ENCODE assay signal across 8 cellular contexts in the genomic region with DNA sequence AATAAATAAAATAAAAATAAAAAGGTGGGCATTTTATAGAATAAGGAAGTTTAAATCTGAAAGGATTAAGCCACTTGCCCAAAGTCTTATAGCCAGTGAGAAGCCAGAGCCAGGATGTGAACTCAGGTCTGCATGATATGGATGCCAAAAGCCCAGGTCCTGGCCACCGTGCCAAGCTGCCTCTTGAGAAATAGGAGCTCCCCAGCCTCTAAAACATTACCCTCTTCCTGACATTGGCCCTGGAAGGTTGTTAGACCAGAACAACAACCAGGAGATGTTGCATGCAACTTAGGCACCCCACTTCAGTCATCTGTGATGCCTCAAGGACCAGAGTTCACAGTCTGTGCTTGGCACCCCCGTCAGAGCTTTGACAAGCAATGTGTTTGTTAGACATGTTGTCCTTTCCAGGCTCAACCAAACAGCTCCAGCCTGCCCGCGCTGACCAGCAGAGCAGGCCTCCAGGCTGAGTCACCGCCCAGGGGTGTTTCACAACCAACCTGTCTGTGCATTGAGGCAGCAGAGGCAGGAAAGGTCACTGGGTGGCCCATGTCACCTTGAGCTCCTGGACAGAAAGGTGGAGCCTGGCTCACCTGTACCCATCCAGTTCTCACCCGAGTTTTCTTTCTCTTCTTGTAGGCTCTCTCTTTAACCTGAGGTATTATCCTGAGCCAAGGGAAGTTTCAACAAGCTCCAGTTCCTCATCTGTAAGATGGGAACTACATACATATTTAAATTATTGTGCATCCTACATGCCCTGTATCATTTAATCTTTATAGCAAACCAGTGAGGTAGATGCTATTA. TPM values are rescaled to one million over a fixed set of nuclear protein-coding genes. Genes with fewer than 3 reads are reported as not detected.
A peak's percentile ranks its signal among the peaks of the same experiment; 100 is the strongest.
DNase-seq lines count a peak whose midpoint lies in the region; ATAC-seq and TF ChIP-seq lines count a peak whose summit lies in the region.
"Had no signal": no experiment of that assay in that cellular context is flagged by ENCODE, and none has a peak within 500 bp of the region (broad histone marks: within the 10 kb centered on the region; RNA-seq: fewer than 3 reads in every experiment).

No MANE protein-coding gene starts in this region.

- in situ Hi-C loops in transverse colon (cut with MboI; ENCODE audit: low pct_ligation_motif_present in 1 of 4, low pct_unique_long_range_greater_than_20kb in 1 of 4, low sequenced_read_pairs in 3 of 4), result no loop called here

- DNase-seq in HPDE6-E6E7 (ENCODE audit: extremely low spot score) (peak; percentile 73), adipocyte (ENCODE audit: low read depth) (peak; percentile 47), hepatocyte (ENCODE audit: low spot score) (peak; percentile 90), transverse colon (peak; percentile 52)

- no peak overlapping the region for H2AFZ ChIP-seq in hepatocyte

- TF ChIP-seq CTCF in hepatocyte (IDR thresholded peaks at IDR 0.05; ENCODE audit: poor library complexity) (no peak), transverse colon (IDR thresholded peaks at IDR 0.05) (no peak)

- H3K4me2 ChIP-seq in hepatocyte, result peak overlapping the region; percentile 44

- H3K4me3 ChIP-seq in adipocyte (ENCODE audit: low read length) (no peak overlapping the region), hepatocyte (no peak overlapping the region), transverse colon (no peak overlapping the region)

- no peaks in the 10 kb centered on the region for H3K9me2 ChIP-seq in hepatocyte (replicated peaks; ENCODE audit: insufficient read depth)

- ATAC-seq in GM18867 (IDR thresholded peaks at IDR 0.05; ENCODE audit: unreplicated experiment), result no peak
- no peak for ATAC-seq in HG02623 (IDR thresholded peaks at IDR 0.05; ENCODE audit: unreplicated experiment)
- no peak for ATAC-seq in GM19395 (IDR thresholded peaks at IDR 0.05; ENCODE audit: unreplicated experiment)
- ATAC-seq: T-cell had no signal

- WGBS in hepatocyte (ENCODE audit: low lambda C conversion rate, missing lambda C conversion rate), result 39% methylated on average over 6 of the region's 6 CpGs
- WGBS in transverse colon (ENCODE audit: low coverage in 1 of 2), 2 donors, result 69 to 76% methylated on average over 3 to 6 of the region's 6 CpGs

- no peak for TF ChIP-seq EP300 in transverse colon (IDR thresholded peaks at IDR 0.05; ENCODE audit: low read depth)

- H3K36me3 ChIP-seq in adipocyte (ENCODE audit: control insufficient read depth, insufficient read depth, low read length, severe bottlenecking), result no peaks in the 10 kb centered on the region
- no peaks in the 10 kb centered on the region for H3K36me3 ChIP-seq in hepatocyte (replicated peaks; ENCODE audit: insufficient read depth, low read depth)
- no peaks in the 10 kb centered on the region for H3K36me3 ChIP-seq in transverse colon

- peak overlapping the region; percentile 89 for H3K27ac ChIP-seq in hepatocyte
- H3K27ac ChIP-seq in transverse colon, result no peak overlapping the region

- peaks cover 3% of the 10 kb centered on the region for H3K27me3 ChIP-seq in adipocyte (replicated peaks; ENCODE audit: control insufficient read depth, insufficient read depth, low read length)
- H3K27me3 ChIP-seq in hepatocyte, result no peaks in the 10 kb centered on the region
- H3K27me3 ChIP-seq in transverse colon, result no peaks in the 10 kb centered on the region

- H4K20me1 ChIP-seq in hepatocyte (ENCODE audit: insufficient read depth, poor library complexity, severe bottlenecking), result no peaks in the 10 kb centered on the region

- intact Hi-C loops in transverse colon (cut with DNase I; ENCODE audit: low total_unique reads), result no loop called here

- no peaks in the 10 kb centered on the region for H3K79me2 ChIP-seq in hepatocyte

- H3K9me3 ChIP-seq in adipocyte (ENCODE audit: control insufficient read depth, low read length), result no peaks in the 10 kb centered on the region
- no peaks in the 10 kb centered on the region for H3K9me3 ChIP-seq in hepatocyte (ENCODE audit: low read depth)
- H3K9me3 ChIP-seq in transverse colon, result no peaks in the 10 kb centered on the region

- H3K9ac ChIP-seq in adipocyte (ENCODE audit: low read length), result no peak overlapping the region

- TF ChIP-seq POLR2A in transverse colon (IDR thresholded peaks at IDR 0.05), result no peak

- H3K4me1 ChIP-seq in adipocyte (ENCODE audit: control insufficient read depth, insufficient read depth, low read length) (no peaks in the 10 kb centered on the region), hepatocyte (ENCODE audit: insufficient read depth) (peaks cover 8% of the 10 kb centered on the region), transverse colon (no peaks in the 10 kb centered on the region)

RNA-seq across cellular contexts. Expression of gene MED18, which starts 14.9 kb away (rescaled TPM):
- total RNA-seq in hepatocyte (17.1 and 26.0 TPM in 2 replicates), transverse colon (10 to 100 TPM; 12.1 to 36.3 (median 27.4) TPM)
- polyA plus RNA-seq in hepatocyte, result 13.2 and 14.7 TPM in 2 replicates

RNA-seq across cellular contexts. Expression of gene SESN2, which starts 54.6 kb away (rescaled TPM):
- total RNA-seq in hepatocyte (40.2 and 40.8 TPM in 2 replicates), transverse colon (10 to 100 TPM; 25.1 to 44.5 (median 30.5) TPM)
- 39.1 and 50.7 TPM in 2 replicates for polyA plus RNA-seq in hepatocyte

RNA-seq across cellular contexts. Expression of gene PHACTR4, which starts 55.6 kb away (rescaled TPM):
- total RNA-seq in hepatocyte (18.5 and 21.5 TPM in 2 replicates), transverse colon (10 to 100 TPM; 31.4 to 51.1 (median 41.6) TPM)
- polyA plus RNA-seq in hepatocyte, result 19.1 and 22.1 TPM in 2 replicates
